In genomic region chr5:135535820-135536801, GRCh38 we compare ENCODE assay signal across 10 cellular contexts. TPM values are rescaled to one million over a fixed set of nuclear protein-coding genes. Genes with fewer than 3 reads are reported as not detected.
DNase-seq lines count a peak whose midpoint lies in the region; ATAC-seq, FAIRE-seq and TF ChIP-seq lines count a peak whose summit lies in the region.
"Had no signal": no experiment of that assay in that cellular context is flagged by ENCODE, and none has a peak within 500 bp of the region (broad histone marks: within the 10 kb centered on the region; RNA-seq: fewer than 3 reads in every experiment).

Gene NEUROG1, minus strand, starts transcription at chr5:135535964. Its CDS starts 274 bp downstream, at chr5:135535690.

- H3K27ac ChIP-seq in HepG2 (ENCODE audit: extremely low read length, insufficient read depth, low read length) (no peak within 1 kb of the TSS), right lobe of liver (no peak within 1 kb of the TSS), SK-N-MC (no peak within 1 kb of the TSS), keratinocyte (ENCODE audit: control insufficient read depth, insufficient read depth, low read length) (no peak within 1 kb of the TSS)

- peak within 1 kb of the TSS; percentile 39 for H3K4me2 ChIP-seq in HepG2 (ENCODE audit: low read depth, low read length)
- H3K4me2 ChIP-seq in keratinocyte (ENCODE audit: control insufficient read depth, extremely low read depth, insufficient read depth, low read depth, low read length), result peak within 1 kb of the TSS; percentile 56

- no peak for TF ChIP-seq POLR2A in HepG2 (IDR thresholded peaks at IDR 0.05; ENCODE audit: insufficient read depth in 1 of 2, low read depth in 2 of 2, low read length in 2 of 2)
- TF ChIP-seq POLR2A in right lobe of liver (IDR thresholded peaks at IDR 0.05), result no peak

- no peaks in the 10 kb centered on the region for H3K9me1 ChIP-seq in keratinocyte (ENCODE audit: control insufficient read depth, extremely low read depth, insufficient read depth, low read length)

- FAIRE-seq in HepG2 (lab: Jason Lieb, UNC) (no peak), keratinocyte (lab: Jason Lieb, UNC) (no peak), urothelium cell line (lab: Jason Lieb, UNC) (no peak)

- H3K9me3 ChIP-seq in HepG2 (ENCODE audit: low read length), result no peaks in the 10 kb centered on the region
- H3K9me3 ChIP-seq in right lobe of liver, result no peaks in the 10 kb centered on the region
- no peaks in the 10 kb centered on the region for H3K9me3 ChIP-seq in SK-N-MC (ENCODE audit: low read depth, low read length)
- H3K9me3 ChIP-seq in keratinocyte (ENCODE audit: control insufficient read depth, low read depth, low read length), result no peaks in the 10 kb centered on the region

- POLR2A ChIA-PET in HepG2 (lab: Yijun Ruan, JAX), result no interaction called here

- WGBS in HepG2 (ENCODE audit: low lambda C conversion rate), result 23% methylated on average over 37 of the region's 74 CpGs
- 11% methylated on average over 8 of the region's 74 CpGs for WGBS in right lobe of liver (ENCODE audit: insufficient coverage, low coverage, low lambda C conversion rate, missing lambda C conversion rate)

- TF ChIP-seq EP300 in HepG2 (IDR thresholded peaks at IDR 0.05; ENCODE audit: low read depth in 2 of 2, low read length in 2 of 2) (no peak), HepG2 (CRISPR knock-in tag; IDR thresholded peaks at IDR 0.05; ENCODE audit: borderline replicate concordance) (no peak)

- H3K79me2 ChIP-seq in HepG2 (ENCODE audit: insufficient read depth, low read length) (no peaks in the 10 kb centered on the region), keratinocyte (ENCODE audit: control insufficient read depth, insufficient read depth, low read length) (no peaks in the 10 kb centered on the region)

- no peak for ATAC-seq in HepG2
- no peak for ATAC-seq in right lobe of liver
- ATAC-seq in GM21447 (IDR thresholded peaks at IDR 0.05; ENCODE audit: unreplicated experiment), result no peak
- no peak for ATAC-seq in HG03039 (IDR thresholded peaks at IDR 0.05; ENCODE audit: unreplicated experiment)

- CTCF ChIA-PET in HepG2 (lab: Yijun Ruan, JAX; ENCODE audit: low intra/inter-chr PET ratio, low total read pairs), result no interaction called here

- no peak for TF ChIP-seq CTCF in HepG2 (CRISPR knock-in tag; IDR thresholded peaks at IDR 0.05)
- no peak for TF ChIP-seq CTCF in right lobe of liver (IDR thresholded peaks at IDR 0.05)
- no peak for TF ChIP-seq CTCF in keratinocyte (optimal IDR thresholded peaks at IDR 0.05 in 1 of 3, IDR thresholded peaks at IDR 0.05 in 1 of 3, conservative IDR thresholded peaks at IDR 0.05 in 1 of 3; ENCODE audit: extremely low read depth in 1 of 3, insufficient read depth in 2 of 3, low read length in 3 of 3)

- H2AFZ ChIP-seq in HepG2 (ENCODE audit: low read length) (no peak within 1 kb of the TSS), keratinocyte (ENCODE audit: control insufficient read depth, low read length) (peak within 1 kb of the TSS; percentile 53)

- H3K9ac ChIP-seq in HepG2 (ENCODE audit: insufficient read depth, low read depth, low read length) (no peak within 1 kb of the TSS), SK-N-MC (ENCODE audit: insufficient read length) (no peak within 1 kb of the TSS), keratinocyte (ENCODE audit: control insufficient read depth, extremely low read depth, insufficient read depth, low read length) (no peak within 1 kb of the TSS)

- no peaks in the 10 kb centered on the region for H4K20me1 ChIP-seq in HepG2 (ENCODE audit: insufficient read depth, low read length)
- no peaks in the 10 kb centered on the region for H4K20me1 ChIP-seq in keratinocyte (ENCODE audit: control insufficient read depth, extremely low read depth, insufficient read depth, low read length)

- intact Hi-C loops in HepG2 (cut with micrococcal nuclease; ENCODE audit: unreplicated experiment) (no loop called here), right lobe of liver (cut with DNase I) (no loop called here)

- BruUV-seq in HepG2 (replicated peaks; lab: Mats Ljungman, UMichigan), result no TSS peak

- peak within 1 kb of the TSS in 1 of 3 experiments; percentile 33; a peak in 2 of 6 replicates for H3K4me3 ChIP-seq in HepG2 (replicated peaks in 1 of 3; ENCODE audit: insufficient read depth in 1 of 3, low read depth in 2 of 3, low read length in 3 of 3)
- H3K4me3 ChIP-seq in right lobe of liver, result no peak within 1 kb of the TSS
- H3K4me3 ChIP-seq in SK-N-MC, result peak within 1 kb of the TSS; percentile 43; the same call in 1 of the 2 replicates
- H3K4me3 ChIP-seq in keratinocyte (ENCODE audit: control insufficient read depth in 2 of 3, extremely low read depth in 1 of 3, insufficient read depth in 2 of 3, low read depth in 1 of 3, low read length in 3 of 3), result peak within 1 kb of the TSS in 2 of 3 experiments; percentile 25 to 43

- DNase-seq in HepG2 (ENCODE audit: low spot score) (no peak), right lobe of liver (no peak), SK-N-MC (ENCODE audit: low read depth, low spot score) (no peak), keratinocyte (ENCODE audit: low read depth, low spot score) (no peak), urothelium cell line (ENCODE audit: low spot score) (peak; percentile 54), MV-4-11 (lab: John Stamatoyannopoulos, UW) (no peak)

- TF ChIP-seq RAD21 in HepG2 (CRISPR knock-in tag; IDR thresholded peaks at IDR 0.05), result no peak

- H3K4me1 ChIP-seq in HepG2 (ENCODE audit: insufficient read depth, low read length) (no peaks in the 10 kb centered on the region), right lobe of liver (peaks cover 0 to 16% (median 0%) of the 10 kb centered on the region in 4 donors), keratinocyte (ENCODE audit: control insufficient read depth, extremely low read depth, insufficient read depth, low read length) (peaks cover 5% of the 10 kb centered on the region)

- H3K27me3 ChIP-seq in HepG2 (ENCODE audit: control insufficient read depth in 1 of 2, insufficient read depth in 2 of 2, low read length in 2 of 2), result peaks cover 6 to 46% of the 10 kb centered on the region in 2 experiments; a peak in 4 of 5 replicates
- peaks cover 0 to 8% of the 10 kb centered on the region in 2 donors for H3K27me3 ChIP-seq in right lobe of liver
- H3K27me3 ChIP-seq in keratinocyte (ENCODE audit: control insufficient read depth, extremely low read depth, insufficient read depth, low read length), result peaks cover 61% of the 10 kb centered on the region

- H3K36me3 ChIP-seq in HepG2 (replicated peaks in 1 of 2; ENCODE audit: control insufficient read depth in 1 of 2, insufficient read depth in 2 of 2, low read length in 2 of 2) (no peaks in the 10 kb centered on the region), right lobe of liver (no peaks in the 10 kb centered on the region), SK-N-MC (ENCODE audit: insufficient read depth, low read length) (no peaks in the 10 kb centered on the region), keratinocyte (ENCODE audit: control insufficient read depth in 2 of 2, extremely low read depth in 1 of 2, insufficient read depth in 2 of 2, low read length in 2 of 2) (no peaks in the 10 kb centered on the region)

- dilution Hi-C loops in keratinocyte (cut with MboI; ENCODE audit: extremely low pct_ligation_motif_present, low sequenced_read_pairs), result no loop called here

- in situ Hi-C loops in HepG2 (cut with HindIII; ENCODE audit: extremely low pct_ligation_motif_present, low pct_unique_long_range_greater_than_20kb), result no loop called here

TF ChIP-seq in HepG2, 621 proteins besides CTCF, POLR2A, EP300 and RAD21:
- no peak for TF ChIP-seq HIVEP1 (CRISPR knock-in tag; IDR thresholded peaks at IDR 0.05)
- TF ChIP-seq EZH2 (conservative IDR thresholded peaks at IDR 0.05; ENCODE audit: low read depth, low read length), result 0 out of 2 replicates have a peak, but pooled peaks have one; percentile 59

RNA-seq across cellular contexts. Expression of gene NEUROG1, which starts in this region (rescaled TPM):
- total RNA-seq in HepG2 (2016; rRNA removed; fragmentation: Illumina TruSeq; extraction: Trizol) (not detected in 2 replicates), right lobe of liver (not detected)
- not detected in 2 replicates for total RNA-seq in HepG2 (2016; cell fraction: cytosol; rRNA removed; fragmentation: Illumina TruSeq; extraction: Trizol; ENCODE audit: low read depth)
- total RNA-seq in HepG2 (2016; cell fraction: insoluble cytoplasmic fraction; rRNA removed; fragmentation: Illumina TruSeq; extraction: Trizol), result not detected in 2 replicates
- not detected in 2 replicates for total RNA-seq in HepG2 (2016; cell fraction: membrane; rRNA removed; fragmentation: Illumina TruSeq; extraction: Trizol)
- not detected in 2 replicates for total RNA-seq in HepG2 (2016; cell fraction: nucleus; rRNA removed; fragmentation: Illumina TruSeq; extraction: Trizol)
- polyA plus RNA-seq in HepG2 (2011; rRNA removed) (not detected in 2 replicates), keratinocyte (not detected in 3 replicates)
- polyA plus RNA-seq in HepG2 (2011; cell fraction: cytosol; rRNA removed), result not detected in 2 replicates
- polyA plus RNA-seq in HepG2 (2011; cell fraction: nucleus; rRNA removed), result not detected in 2 replicates
- polyA plus RNA-seq in HepG2 (2012), result not detected in 2 replicates
- polyA plus RNA-seq in HepG2 (2016; cell fraction: cytosol; fragmentation: Illumina TruSeq; extraction: Trizol; ENCODE audit: low read depth), result not detected in 2 replicates
- polyA plus RNA-seq in HepG2 (2016; cell fraction: insoluble cytoplasmic fraction; fragmentation: Illumina TruSeq; extraction: Trizol; ENCODE audit: low read depth), result not detected in 2 replicates
- not detected in 2 replicates for polyA plus RNA-seq in HepG2 (2016; cell fraction: membrane; fragmentation: Illumina TruSeq; extraction: Trizol; ENCODE audit: low read depth)
- not detected in 2 replicates for polyA plus RNA-seq in HepG2 (2016; cell fraction: nucleus; fragmentation: Illumina TruSeq; extraction: Trizol; ENCODE audit: insufficient read depth, low read depth)
- polyA minus RNA-seq in HepG2 (2011; rRNA and poly(A)+ RNA removed; ENCODE audit: low replicate concordance), result not detected in 2 replicates
- polyA minus RNA-seq in HepG2 (2011; cell fraction: cytosol; rRNA and poly(A)+ RNA removed), result not detected in 2 replicates
- not detected in 2 replicates for polyA minus RNA-seq in HepG2 (2011; cell fraction: nucleus; rRNA and poly(A)+ RNA removed)
- not detected for polyA plus RNA-seq in keratinocyte (2011; ENCODE audit: low read depth)
- polyA plus RNA-seq in keratinocyte (2011; cell fraction: cytosol; rRNA removed), result not detected in 2 replicates
- polyA plus RNA-seq in keratinocyte (2011; cell fraction: nucleus; rRNA removed), result not detected in 2 replicates
- not detected in 2 replicates for polyA plus RNA-seq in keratinocyte (2012; ENCODE audit: low replicate concordance)
- polyA minus RNA-seq in keratinocyte, result not detected in 3 replicates
- not detected for polyA minus RNA-seq in keratinocyte (2011; cell fraction: cytosol; rRNA and poly(A)+ RNA removed)
- polyA minus RNA-seq in keratinocyte (2011; cell fraction: nucleus; rRNA and poly(A)+ RNA removed), result not detected in 2 replicates
- total RNA-seq: M059J, omental fat pad had no signal

Comparison
In these comparisons a context has a peak if more than half of its experiments do, and no peak if none do; other contexts are left out.
1. H3K4me3 ChIP-seq: peak in SK-N-MC (single experiment) and keratinocyte (2 of 3); none in right lobe of liver (0 of 3).